In the genomic region with DNA sequence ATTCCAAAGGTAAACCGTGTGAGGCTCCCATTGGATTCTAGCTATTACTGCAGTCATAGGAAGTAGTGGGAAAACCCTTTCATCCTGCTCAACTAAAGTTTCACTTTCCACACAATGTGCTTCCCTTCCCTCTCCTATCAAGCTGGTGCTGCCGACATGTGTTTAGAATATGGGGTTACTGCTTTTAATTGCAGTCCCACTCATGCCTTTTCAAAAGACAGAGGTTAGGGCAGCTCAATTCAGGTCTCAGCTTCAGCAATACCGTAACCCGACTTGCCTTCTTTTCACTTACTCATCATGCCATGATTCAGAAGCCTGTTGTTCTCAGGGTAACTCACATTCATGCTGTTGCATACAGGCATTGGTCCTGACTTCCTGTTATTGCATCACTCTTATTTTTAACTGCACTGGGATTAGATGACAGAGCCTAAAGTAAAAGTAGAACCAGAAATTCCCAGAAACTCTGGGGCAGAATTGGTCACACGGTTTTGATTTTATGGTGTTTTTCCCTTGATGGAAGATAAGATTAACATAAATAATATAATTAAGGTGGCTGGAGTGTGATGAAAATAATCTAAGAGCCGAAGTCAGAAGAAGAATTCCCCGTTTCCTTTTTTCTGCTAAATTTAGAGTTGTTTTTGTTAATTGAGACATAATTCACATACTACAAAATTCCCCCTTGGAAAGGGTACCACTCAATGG, we compare ENCODE assay signal across 8 cellular contexts. TPM values are rescaled to one million over a fixed set of nuclear protein-coding genes. Genes with fewer than 3 reads are reported as not detected.
DNase-seq lines count a peak whose midpoint lies in the region; ATAC-seq and TF ChIP-seq lines count a peak whose summit lies in the region.

No MANE protein-coding gene starts in this region.

- ATAC-seq in esophagus mucosa = peak; percentile 94
- ATAC-seq in HG02623 (IDR thresholded peaks at IDR 0.05; ENCODE audit: unreplicated experiment) = no peak
- ATAC-seq in GM18519 (IDR thresholded peaks at IDR 0.05; ENCODE audit: low FRiP score, unreplicated experiment) = no peak

- H3K4me1 Mint-ChIP-seq in osteocyte (ENCODE audit: unreplicated experiment) = peaks cover 18% of the 10 kb centered on the region

- no peaks in the 10 kb centered on the region for H3K27me3 Mint-ChIP-seq in osteocyte (ENCODE audit: unreplicated experiment)

- peak; percentile 30 for DNase-seq in stimulated activated CD4-positive, alpha-beta T cell treated with anti-CD3 and anti-CD28 coated beads, Interleukin-1b, Interleukin-23, amount 100 ng/mL, for 48 hours
- no peak for DNase-seq in stimulated activated CD4-positive, alpha-beta T cell treated with anti-CD3 and anti-CD28 coated beads, Interleukin-12 subunit alpha, Interleukin-12 subunit beta, amount 100 ng/mL, for 4 hours
- DNase-seq in SW480 (ENCODE audit: low spot score) (peak; percentile 61), osteocyte (ENCODE audit: extremely low spot score, unreplicated experiment) (no peak), NCI-H1436 treated with DMSO at 0.1 percent for 48 hours (lab: John Stamatoyannopoulos, UW) (no peak)

- H3K36me3 Mint-ChIP-seq in osteocyte (ENCODE audit: unreplicated experiment) = no peaks in the 10 kb centered on the region

- no peak for TF ChIP-seq CTCF in osteocyte (IDR thresholded peaks at IDR 0.05)

- peaks cover 3% of the 10 kb centered on the region for H3K9me3 Mint-ChIP-seq in osteocyte (ENCODE audit: unreplicated experiment)

- peak overlapping the region; percentile 87 for H3K27ac Mint-ChIP-seq in osteocyte (ENCODE audit: unreplicated experiment)

- H3K4me3 Mint-ChIP-seq in osteocyte (ENCODE audit: unreplicated experiment) = no peak overlapping the region

RNA-seq across cellular contexts. Expression of a gene that starts 45.7 kb away (rescaled TPM):
- total RNA-seq in esophagus mucosa (0.24 TPM), osteocyte (not detected in 2 replicates)

RNA-seq across cellular contexts. Expression of a gene that starts 52.6 kb away (rescaled TPM):
- total RNA-seq in esophagus mucosa (0.44 TPM), osteocyte (not detected in 2 replicates)

RNA-seq across cellular contexts. Expression of a gene that starts 59.1 kb away (rescaled TPM):
- 13.3 TPM for total RNA-seq in esophagus mucosa
- total RNA-seq in osteocyte = 60.2 and 67.5 TPM in 2 replicates

Comparison
In these comparisons a context has a peak if more than half of its experiments do, and no peak if none do; other contexts are left out.
1. DNase-seq: peak in stimulated activated CD4-positive, alpha-beta T cell treated with anti-CD3 and anti-CD28 coated beads, Interleukin-1b, Interleukin-23, amount 100 ng/mL, for 48 hours (single experiment) and SW480 (single experiment); none in stimulated activated CD4-positive, alpha-beta T cell treated with anti-CD3 and anti-CD28 coated beads, Interleukin-12 subunit alpha, Interleukin-12 subunit beta, amount 100 ng/mL, for 4 hours (single experiment), osteocyte (single experiment) and NCI-H1436 treated with DMSO at 0.1 percent for 48 hours (single experiment).